8 cellular contexts compared by ENCODE assay signal in the genomic region with DNA sequence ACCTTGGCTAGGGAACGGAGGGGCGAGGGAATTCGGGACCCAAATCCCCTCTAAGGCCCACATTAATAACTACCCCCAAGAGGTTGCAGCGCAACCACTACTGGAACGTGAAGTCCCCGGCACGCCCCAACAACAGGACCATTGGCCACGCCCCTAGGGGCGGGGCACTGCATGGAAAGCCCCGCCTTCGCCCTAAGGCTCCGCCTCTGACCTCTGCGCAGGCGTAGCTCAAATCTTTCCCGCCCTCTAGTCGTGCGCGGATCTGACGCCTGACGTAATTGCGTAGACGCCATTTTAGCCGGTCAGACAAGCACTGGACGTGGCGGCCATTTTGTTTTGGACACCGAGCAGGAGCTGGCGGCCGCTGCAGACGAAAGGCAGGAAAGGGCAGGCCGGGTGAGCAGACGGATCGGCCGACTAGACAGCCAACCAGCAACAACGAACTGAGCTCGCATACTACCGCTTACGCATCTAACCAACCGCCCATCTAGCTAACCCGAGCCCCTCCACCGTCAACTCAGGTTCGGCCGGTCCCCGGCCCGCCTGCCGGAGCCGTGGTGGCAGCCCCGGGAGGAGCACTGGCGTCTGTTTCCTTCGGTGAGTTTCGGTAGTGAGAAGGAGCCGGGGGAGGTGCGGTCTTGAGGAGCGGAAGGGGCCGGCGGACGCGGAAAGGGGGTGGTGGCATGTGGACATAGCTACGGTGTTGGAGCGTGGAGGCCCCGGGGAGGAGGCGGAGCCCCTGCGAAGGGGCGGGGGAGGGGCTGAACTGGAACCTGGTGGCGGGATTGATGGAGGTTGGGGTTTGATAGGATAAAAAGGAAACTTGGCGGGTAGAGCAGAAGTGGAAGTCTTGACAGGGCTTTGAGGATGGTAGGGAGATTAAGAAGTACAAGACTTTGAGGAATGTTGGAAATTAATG. TPM values are rescaled to one million over a fixed set of nuclear protein-coding genes. Genes with fewer than 3 reads are reported as not detected.
DNase-seq lines count a peak whose midpoint lies in the region; ATAC-seq and TF ChIP-seq lines count a peak whose summit lies in the region.

A gene with protein sequence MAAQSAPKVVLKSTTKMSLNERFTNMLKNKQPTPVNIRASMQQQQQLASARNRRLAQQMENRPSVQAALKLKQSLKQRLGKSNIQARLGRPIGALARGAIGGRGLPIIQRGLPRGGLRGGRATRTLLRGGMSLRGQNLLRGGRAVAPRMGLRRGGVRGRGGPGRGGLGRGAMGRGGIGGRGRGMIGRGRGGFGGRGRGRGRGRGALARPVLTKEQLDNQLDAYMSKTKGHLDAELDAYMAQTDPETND (plus strand): TSS at position 320 of the 919 bp plus-strand sequence. CDS start 2,523 bp downstream, outside the sequence.

- POLR2A ChIA-PET in activated CD4-positive, alpha-beta T cell treated with anti-CD3 and anti-CD28 coated beads for 36 hours (lab: Charles Lee) = interaction anchor here (0.6 to 1.8 kb wide), 21 partner anchors 9 to 1566 kb away, joined by 3 to 13 read pairs (median 4); partner anchors contain the start of genes DENND4B, ILF2, RPS27 and S100A4

- peaks cover 36% of the 10 kb centered on the region for H3K36me3 Mint-ChIP-seq in activated CD4-positive, alpha-beta T cell treated with anti-CD3 and anti-CD28 coated beads for 36 hours (ENCODE audit: low read depth)

- H3K4me3 Mint-ChIP-seq in activated CD4-positive, alpha-beta T cell treated with anti-CD3 and anti-CD28 coated beads for 36 hours = peak within 1 kb of the TSS; percentile 98

- H3K4me1 Mint-ChIP-seq in activated CD4-positive, alpha-beta T cell treated with anti-CD3 and anti-CD28 coated beads for 36 hours = peaks cover 50% of the 10 kb centered on the region

- peak; percentile 84 for ATAC-seq in HG03442 (IDR thresholded peaks at IDR 0.05; ENCODE audit: unreplicated experiment)
- ATAC-seq in activated CD4-positive, alpha-beta T cell treated with anti-CD3 and anti-CD28 coated beads for 36 hours = peak; percentile 93

- H3K9me3 Mint-ChIP-seq in activated CD4-positive, alpha-beta T cell treated with anti-CD3 and anti-CD28 coated beads for 36 hours (ENCODE audit: low read depth) = no peaks in the 10 kb centered on the region

- no peaks in the 10 kb centered on the region for H3K27me3 Mint-ChIP-seq in activated CD4-positive, alpha-beta T cell treated with anti-CD3 and anti-CD28 coated beads for 36 hours

- intact Hi-C loops in activated CD4-positive, alpha-beta T cell treated with anti-CD3 and anti-CD28 coated beads for 36 hours (cut with DNase I, micrococcal nuclease) = loop anchor here (1.0 to 5.0 kb wide), 15 partner anchors 17 to 1599 kb away; partner anchors contain the start of genes SNAPIN (in 2 of the 2), GATAD2B (in 1 of the 2), INTS3 (in 1 of the 2) and JTB (in 1 of the 2)

- H3K36me3 ChIP-seq in kidney epithelial cell (ENCODE audit: control insufficient read depth, insufficient read depth, low read length) = peaks cover 5% of the 10 kb centered on the region

- H3K27ac Mint-ChIP-seq in activated CD4-positive, alpha-beta T cell treated with anti-CD3 and anti-CD28 coated beads for 36 hours = peak within 1 kb of the TSS; percentile 98

- H3K27me3 ChIP-seq in kidney epithelial cell (ENCODE audit: control insufficient read depth, insufficient read depth, low read length) = no peaks in the 10 kb centered on the region

- peak within 1 kb of the TSS; percentile 100 for H3K4me3 ChIP-seq in choroid plexus epithelial cell (ENCODE audit: low read depth, low read length)
- H3K4me3 ChIP-seq in kidney epithelial cell (ENCODE audit: low read depth, low read length) = peak within 1 kb of the TSS; percentile 61

- CTCF ChIA-PET in activated CD4-positive, alpha-beta T cell treated with anti-CD3 and anti-CD28 coated beads for 36 hours (lab: Charles Lee) = interaction anchor here (0.8 to 2.5 kb wide), 16 partner anchors 9 to 352 kb away, joined by 3 to 18 read pairs (median 5); partner anchors contain the start of genes ILF2, RAB13, S100A14 and S100A2

- DNase-seq in Ammon's horn (ENCODE audit: low spot score) (peak; percentile 99), GM19238 (ENCODE audit: insufficient read length, low spot score) (peak; percentile 97), NCI-H524 (lab: John Stamatoyannopoulos, UW) (peak; percentile 84 to 95), choroid plexus epithelial cell (ENCODE audit: low read depth) (peak; percentile 99), kidney epithelial cell (ENCODE audit: low read depth) (peak; percentile 92)
- DNase-seq in activated CD4-positive, alpha-beta T cell treated with anti-CD3 and anti-CD28 coated beads for 36 hours = peak; percentile 98
- DNase-seq in stimulated activated CD4-positive, alpha-beta T cell treated with anti-CD3 and anti-CD28 coated beads, Interleukin-15, amount 100 ng/mL, for 48 hours (ENCODE audit: low read depth in 2 of 2) = peak; percentile 94 to 97

- no peak for TF ChIP-seq CTCF in choroid plexus epithelial cell (conservative IDR thresholded peaks at IDR 0.05; ENCODE audit: low read depth, low read length)
- TF ChIP-seq CTCF in kidney epithelial cell (IDR thresholded peaks at IDR 0.05; ENCODE audit: insufficient read depth, low read length, poor library complexity, severe bottlenecking) = no peak

RNA-seq across cellular contexts. Expression of the gene that starts here (rescaled TPM):
- total RNA-seq in activated CD4-positive, alpha-beta T cell treated with anti-CD3 and anti-CD28 coated beads for 36 hours = 10 to 100 TPM; 85.1 to 91.4 TPM
- 54.8 and 58.1 TPM in 2 replicates for total RNA-seq in kidney epithelial cell

Comparison
In these comparisons a context has a peak if more than half of its experiments do, and no peak if none do; other contexts are left out.
1. Peak in every context shown above with its lines: DNase-seq, ATAC-seq and H3K4me3 ChIP-seq.